Comparison of ENCODE assay signal across 15 cellular contexts in genomic region chr10:26436848-26437247, GRCh38. TPM values are rescaled to one million over a fixed set of nuclear protein-coding genes. Genes with fewer than 3 reads are reported as not detected.
DNase-seq lines count a peak whose midpoint lies in the region; ATAC-seq and TF ChIP-seq lines count a peak whose summit lies in the region.
"Had no signal": no experiment of that assay in that cellular context is flagged by ENCODE, and none has a peak within 500 bp of the region (broad histone marks: within the 10 kb centered on the region; RNA-seq: fewer than 3 reads in every experiment).

No MANE protein-coding gene starts in this region.

- ATAC-seq in DND-41 (ENCODE audit: insufficient read depth, low read depth) (no peak), GM18505 (IDR thresholded peaks at IDR 0.05; ENCODE audit: unreplicated experiment) (no peak), HG03196 (IDR thresholded peaks at IDR 0.05; ENCODE audit: unreplicated experiment) (no peak), GM21737 (IDR thresholded peaks at IDR 0.05; ENCODE audit: unreplicated experiment) (no peak)
- ATAC-seq: gastrocnemius medialis, HCT116 had no signal

- peak overlapping the region; percentile 100 for H3K9ac ChIP-seq in DND-41 (ENCODE audit: low read depth, low read length)
- peak overlapping the region; percentile 94; the same call in 1 of the 2 replicates for H3K9ac ChIP-seq in SU-DHL-6 (ENCODE audit: low read length)

- H4K20me1 ChIP-seq in DND-41 (ENCODE audit: insufficient read depth, low read length) (no peaks in the 10 kb centered on the region), SU-DHL-6 (ENCODE audit: low read depth, low read length) (no peaks in the 10 kb centered on the region)

- peaks cover 41% of the 10 kb centered on the region for H3K4me1 ChIP-seq in DND-41 (ENCODE audit: insufficient read depth, low read length)
- H3K4me1 ChIP-seq: gastrocnemius medialis, thyroid gland had no signal

- H3K9me3 Mint-ChIP-seq in CD14-positive monocyte, result no peaks in the 10 kb centered on the region

- H3K9me3 ChIP-seq in DND-41 (ENCODE audit: insufficient read depth, low read length, severe bottlenecking), result peaks cover 2% of the 10 kb centered on the region
- no peaks in the 10 kb centered on the region for H3K9me3 ChIP-seq in SU-DHL-6 (ENCODE audit: insufficient read depth, low read length)
- H3K9me3 ChIP-seq: gastrocnemius medialis, thyroid gland had no signal

- H3K9me2 ChIP-seq in SU-DHL-6 (replicated peaks; ENCODE audit: insufficient read depth, low read length), result no peaks in the 10 kb centered on the region

- peaks cover 19% of the 10 kb centered on the region for H3F3A ChIP-seq in SU-DHL-6 (ENCODE audit: insufficient read depth)

- H3K27ac ChIP-seq in DND-41 (ENCODE audit: low read length), result peak overlapping the region; percentile 94
- H3K27ac ChIP-seq in SU-DHL-6 (ENCODE audit: low read depth, low read length), result peak overlapping the region; percentile 99
- H3K27ac ChIP-seq: gastrocnemius medialis, thyroid gland had no signal

- TF ChIP-seq POLR2A in GM18505 (IDR thresholded peaks at IDR 0.05; ENCODE audit: borderline replicate concordance, extremely low read depth, insufficient read depth, insufficient read length), result no peak

- H3K27me3 Mint-ChIP-seq in CD14-positive monocyte (ENCODE audit: low read depth in 3 of 3), result no peaks in the 10 kb centered on the region

- TF ChIP-seq CTCF in CD14-positive monocyte (IDR thresholded peaks at IDR 0.05) (no peak), DND-41 (IDR thresholded peaks at IDR 0.05; ENCODE audit: borderline replicate concordance, extremely low read depth, low read length, poor library complexity, severe bottlenecking) (no peak), SU-DHL-6 (IDR thresholded peaks at IDR 0.05; ENCODE audit: insufficient read depth, low read length, poor library complexity, severe bottlenecking) (no peak)

- H3K36me3 ChIP-seq in DND-41 (ENCODE audit: insufficient read depth, low read length), result peaks cover 10% of the 10 kb centered on the region
- H3K36me3 ChIP-seq in SU-DHL-6 (ENCODE audit: low read length), result no peaks in the 10 kb centered on the region
- H3K36me3 ChIP-seq: gastrocnemius medialis, thyroid gland had no signal

- H3K27me3 ChIP-seq in DND-41 (ENCODE audit: insufficient read depth, low read length, poor library complexity) (no peaks in the 10 kb centered on the region), SU-DHL-6 (ENCODE audit: low read length) (no peaks in the 10 kb centered on the region)
- H3K27me3 ChIP-seq: thyroid gland had no signal

- H3K4me2 ChIP-seq in DND-41 (ENCODE audit: insufficient read depth, low read length) (peak overlapping the region; percentile 61; the same call in 1 of the 2 replicates), SU-DHL-6 (ENCODE audit: low read depth, low read length, poor library complexity, severe bottlenecking) (peak overlapping the region; percentile 97)

- no peak overlapping the region for H3K4me3 Mint-ChIP-seq in CD14-positive monocyte

- no peak overlapping the region for H2AFZ ChIP-seq in DND-41 (ENCODE audit: low read depth, low read length)
- H2AFZ ChIP-seq in SU-DHL-6 (ENCODE audit: low read depth, low read length, severe bottlenecking), result no peak overlapping the region

- peak overlapping the region; percentile 78 to 99 (median 96) for H3K27ac Mint-ChIP-seq in CD14-positive monocyte

- peaks cover 42% of the 10 kb centered on the region for H3K79me2 ChIP-seq in DND-41 (ENCODE audit: insufficient read depth, low read length)
- H3K79me2 ChIP-seq in SU-DHL-6 (ENCODE audit: insufficient read depth, low read length), result peaks cover 44% of the 10 kb centered on the region

- intact Hi-C loops in CD14-positive monocyte (cut with micrococcal nuclease), result loop anchor here (5.0 to 10.0 kb wide), 4 partner anchors 45 to 118 kb away; no protein-coding TSS in a partner anchor

- no peak for DNase-seq in CD14-positive monocyte (ENCODE audit: low spot score)
- no peak for DNase-seq in DND-41
- DNase-seq in kidney tubule cell (ENCODE audit: low spot score), result peak; percentile 37
- no peak for DNase-seq in NCI-H748 (lab: John Stamatoyannopoulos, UW; ENCODE audit: unreplicated experiment)
- DNase-seq: gastrocnemius medialis, left ventricle myocardium superior, NCI-H526 treated with DMSO at 0.1 percent for 48 hours, thyroid gland had no signal

- peaks cover 44% of the 10 kb centered on the region for H3K4me1 Mint-ChIP-seq in CD14-positive monocyte

- H3K4me3 ChIP-seq in DND-41 (ENCODE audit: low read depth in 1 of 2, low read length in 2 of 2), result peak overlapping the region in 1 of 2 experiments; percentile 29; a peak in 1 of 4 replicates
- H3K4me3 ChIP-seq in SU-DHL-6 (ENCODE audit: insufficient read depth, low read length, poor library complexity, severe bottlenecking), result no peak overlapping the region
- H3K4me3 ChIP-seq: gastrocnemius medialis, thyroid gland had no signal

- H3K36me3 Mint-ChIP-seq in CD14-positive monocyte, result peaks cover 10 to 12% of the 10 kb centered on the region in 2 donors

RNA-seq across cellular contexts. Expression of gene APBB1IP, which starts 1.3 kb away (rescaled TPM):
- polyA plus RNA-seq in CD14-positive monocyte, result 10 to 100 TPM; 24.6 to 45.4 TPM
- polyA plus RNA-seq: endothelial cell of umbilical vein, neural cell had no signal
